In the genomic region with DNA sequence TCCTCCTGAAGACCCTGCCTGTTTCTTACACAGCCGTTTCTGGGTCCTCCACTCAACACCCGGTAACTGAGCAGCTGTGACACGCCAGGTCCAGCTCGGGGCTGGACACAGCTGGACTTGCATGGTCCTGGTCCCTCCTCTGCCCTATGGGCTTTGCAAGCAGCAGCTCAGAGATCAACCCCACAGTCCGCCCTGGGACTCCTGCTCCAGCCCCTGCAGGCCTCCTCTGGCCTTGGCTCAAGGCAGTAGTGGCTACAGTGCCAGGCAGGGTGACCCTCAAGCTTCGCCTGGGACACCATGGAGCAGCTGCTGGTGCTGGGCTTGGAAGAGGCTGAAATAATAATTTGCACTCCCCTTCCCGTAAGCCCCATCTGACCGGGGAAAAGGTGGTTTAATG, we compare ENCODE assay signal across 21 cellular contexts.
DNase-seq lines count a peak whose midpoint lies in the region; ATAC-seq, FAIRE-seq and TF ChIP-seq lines count a peak whose summit lies in the region.
"Had no signal": no experiment of that assay in that cellular context is flagged by ENCODE, and none has a peak within 500 bp of the region (broad histone marks: within the 10 kb centered on the region; RNA-seq: fewer than 3 reads in every experiment).

No MANE protein-coding gene starts in this region.

- H3K9me3 Mint-ChIP-seq in activated T-cell treated with anti-CD3 and anti-CD28 coated beads, Interleukin-2, amount 50 U/mL, for 4 hours = no peaks in the 10 kb centered on the region

- 71 to 78% methylated on average over 8 of the region's 8 CpGs for WGBS in heart right ventricle, 2 donors

- no peaks in the 10 kb centered on the region for H3K4me1 Mint-ChIP-seq in activated T-cell treated with anti-CD3 and anti-CD28 coated beads, Interleukin-2, amount 50 U/mL, for 4 hours (ENCODE audit: low read depth)
- H3K4me1 Mint-ChIP-seq: B cell; CD4-positive, alpha-beta memory T cell had no signal

- H3K4me3 ChIP-seq in heart right ventricle (no peak overlapping the region), BLaER1 (no peak overlapping the region), kidney (ENCODE audit: low read length in 2 of 2) (no peak overlapping the region)
- H3K4me3 ChIP-seq: GM23248 had no signal

- peaks cover 0 to 11% (median 0%) of the 10 kb centered on the region in 9 donors for H3K4me1 ChIP-seq in heart right ventricle
- H3K4me1 ChIP-seq in BLaER1 = peaks cover 71% of the 10 kb centered on the region
- no peaks in the 10 kb centered on the region for H3K4me1 ChIP-seq in kidney (ENCODE audit: control insufficient read depth in 1 of 2, insufficient read depth in 1 of 2, low read depth in 1 of 2, low read length in 2 of 2)
- H3K4me1 ChIP-seq: Caco-2 had no signal

- DNase-seq in Right ventricle myocardium inferior (ENCODE audit: missing footprints) = peak; percentile 14
- no peak for DNase-seq in heart right ventricle
- DNase-seq in kidney = peak; percentile 63
- no peak for DNase-seq in omental fat pad (ENCODE audit: low spot score)
- no peak for DNase-seq in foreskin melanocyte
- DNase-seq in SKM-1 (lab: John Stamatoyannopoulos, UW; ENCODE audit: unreplicated experiment) = no peak
- no peak for DNase-seq in activated T-cell treated with anti-CD3 and anti-CD28 coated beads, Interleukin-2, amount 50 U/mL, for 4 hours
- DNase-seq: C1 segment of cervical spinal cord; Caco-2; CD4-positive, alpha-beta memory T cell; DMS153; DND-41; GM23248; H9 had no signal

- H3K27ac ChIP-seq in heart right ventricle = no peak overlapping the region
- H3K27ac ChIP-seq in BLaER1 = peak overlapping the region; percentile 69
- H3K27ac ChIP-seq in kidney (ENCODE audit: low read depth in 2 of 2, low read length in 2 of 2) = no peak overlapping the region
- H3K27ac ChIP-seq: 22Rv1, GM23248 had no signal

- H3K36me3 Mint-ChIP-seq in activated T-cell treated with anti-CD3 and anti-CD28 coated beads, Interleukin-2, amount 50 U/mL, for 4 hours (ENCODE audit: insufficient read depth) = no peaks in the 10 kb centered on the region
- H3K36me3 Mint-ChIP-seq: CD4-positive, alpha-beta memory T cell had no signal

- H3K27me3 ChIP-seq in heart right ventricle (peaks cover 0 to 13% (median 1%) of the 10 kb centered on the region in 7 donors), BLaER1 (no peaks in the 10 kb centered on the region)

- intact Hi-C loops in Right ventricle myocardium inferior (cut with DNase I) (no loop called here), heart right ventricle (cut with DNase I) (no loop called here), kidney (cut with DNase I) (no loop called here)

- no peak for FAIRE-seq in kidney (lab: Jason Lieb, UNC)
- FAIRE-seq: A204.1, G401.6, GM19239 had no signal

- no peaks in the 10 kb centered on the region for H4K20me1 ChIP-seq in BLaER1

- H3K36me3 ChIP-seq in heart right ventricle (no peaks in the 10 kb centered on the region), BLaER1 (no peaks in the 10 kb centered on the region), kidney (ENCODE audit: control insufficient read depth in 1 of 2, insufficient read depth in 2 of 2, low read length in 2 of 2) (no peaks in the 10 kb centered on the region)

- ATAC-seq in Right ventricle myocardium inferior = no peak
- no peak for ATAC-seq in heart right ventricle
- peak; percentile 42 for ATAC-seq in omental fat pad (ENCODE audit: low FRiP score)
- no peak for ATAC-seq in activated T-cell treated with anti-CD3 and anti-CD28 coated beads, Interleukin-2, amount 50 U/mL, for 4 hours
- ATAC-seq: HCT116 had no signal

- peak overlapping the region; percentile 76 for H3K4me2 ChIP-seq in BLaER1

- H3K9ac ChIP-seq in BLaER1 (no peak overlapping the region; the same call in 1 of the 2 replicates), kidney (ENCODE audit: low read length in 2 of 2) (no peak overlapping the region)
- H3K9ac ChIP-seq: GM23248 had no signal

- no peak overlapping the region for H3K4me3 Mint-ChIP-seq in activated T-cell treated with anti-CD3 and anti-CD28 coated beads, Interleukin-2, amount 50 U/mL, for 4 hours
- H3K4me3 Mint-ChIP-seq: B cell; CD4-positive, alpha-beta memory T cell; H9 had no signal

- no peak for TF ChIP-seq CTCF in heart right ventricle (IDR thresholded peaks at IDR 0.05)
- TF ChIP-seq CTCF in kidney (IDR thresholded peaks at IDR 0.05; ENCODE audit: borderline replicate concordance, extremely low read depth, insufficient read depth) = no peak
- no peak for TF ChIP-seq CTCF in omental fat pad (IDR thresholded peaks at IDR 0.05)

- H3K27me3 Mint-ChIP-seq in activated T-cell treated with anti-CD3 and anti-CD28 coated beads, Interleukin-2, amount 50 U/mL, for 4 hours (ENCODE audit: low read depth) = no peaks in the 10 kb centered on the region

- H3K9me3 ChIP-seq in heart right ventricle = no peaks in the 10 kb centered on the region
- H3K9me3 ChIP-seq in BLaER1 = no peaks in the 10 kb centered on the region
- H3K9me3 ChIP-seq in kidney (ENCODE audit: control insufficient read depth in 1 of 2, low read length in 2 of 2) = no peaks in the 10 kb centered on the region

Comparison
In these comparisons a context has a peak if more than half of its experiments do, and no peak if none do; other contexts are left out.
1. DNase-seq: peak in Right ventricle myocardium inferior (single experiment) and kidney (single experiment); none in heart right ventricle (0 of 2), omental fat pad (single experiment), foreskin melanocyte (single experiment), SKM-1 (single experiment) and activated T-cell treated with anti-CD3 and anti-CD28 coated beads, Interleukin-2, amount 50 U/mL, for 4 hours (single experiment).